In the genomic region with DNA sequence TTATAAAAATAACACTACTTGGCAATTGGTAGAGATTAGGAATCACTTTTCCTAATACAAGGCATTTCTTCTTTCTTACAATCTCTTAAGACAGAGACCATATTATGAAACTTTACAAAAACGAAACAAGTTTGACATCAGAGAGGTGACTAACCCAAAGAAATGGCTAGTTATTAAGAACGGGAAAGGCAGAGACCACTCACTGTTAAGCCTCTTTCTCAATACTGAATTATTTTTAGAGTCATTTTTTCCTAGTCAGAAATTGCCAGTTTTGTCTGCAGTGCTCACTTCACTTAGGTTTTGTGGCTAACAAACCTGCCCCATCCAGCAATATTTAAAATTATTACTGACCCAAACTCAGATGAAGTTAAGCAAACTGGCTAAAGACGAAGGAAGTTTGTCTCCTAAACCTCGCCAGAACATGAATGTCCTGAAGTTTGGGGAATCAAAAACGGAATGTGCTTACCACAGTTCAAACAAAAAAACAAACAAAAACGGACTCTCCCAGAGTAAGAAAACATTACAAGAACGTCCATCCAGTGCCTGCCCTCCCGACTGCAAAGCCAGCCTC, we compare ENCODE assay signal across 9 cellular contexts. TPM values are rescaled to one million over a fixed set of nuclear protein-coding genes. Genes with fewer than 3 reads are reported as not detected.
DNase-seq lines count a peak whose midpoint lies in the region; ATAC-seq, FAIRE-seq and TF ChIP-seq lines count a peak whose summit lies in the region.
"Had no signal": no experiment of that assay in that cellular context is flagged by ENCODE, and none has a peak within 500 bp of the region (broad histone marks: within the 10 kb centered on the region; RNA-seq: fewer than 3 reads in every experiment).

No MANE protein-coding gene starts in this region.

- POLR2A ChIA-PET in CD4-positive, alpha-beta memory T cell (lab: Charles Lee; ENCODE audit: partially characterized antibody) = interaction anchor here (1.8 kb wide), 1 partner anchor 11 kb away, joined by 6 read pairs; no protein-coding TSS in a partner anchor

- peak overlapping the region; percentile 81 to 97 for H3K4me3 ChIP-seq in CD4-positive, alpha-beta memory T cell (ENCODE audit: low read length in 2 of 2)
- peak overlapping the region; percentile 79 for H3K4me3 ChIP-seq in WERI-Rb-1 (ENCODE audit: low read depth, low read length)
- peak overlapping the region; percentile 75 to 83 for H3K4me3 ChIP-seq in foreskin fibroblast (ENCODE audit: low read depth in 1 of 2, low read length in 2 of 2)
- peak overlapping the region; percentile 95 for H3K4me3 ChIP-seq in rectal smooth muscle tissue (ENCODE audit: low read length)

- peaks cover 0 to 8% of the 10 kb centered on the region in 2 donors for H3K27me3 Mint-ChIP-seq in CD4-positive, alpha-beta memory T cell

- intact Hi-C loops in CD4-positive, alpha-beta memory T cell (cut with micrococcal nuclease) = loop anchor here (1.0 to 2.0 kb wide), 2 partner anchors 168 to 307 kb away; partner anchors contain the start of genes LANCL1 and RPE
- intact Hi-C loops in left colon (cut with DNase I, micrococcal nuclease) = no loop called here

- peaks cover 9 to 28% (median 18%) of the 10 kb centered on the region in 4 donors for H3K4me1 Mint-ChIP-seq in CD4-positive, alpha-beta memory T cell

- H3K9me3 ChIP-seq in CD4-positive, alpha-beta memory T cell (ENCODE audit: control insufficient read depth in 1 of 2, low read length in 2 of 2) = no peaks in the 10 kb centered on the region
- no peaks in the 10 kb centered on the region for H3K9me3 ChIP-seq in WERI-Rb-1 (ENCODE audit: severe bottlenecking)

- DNase-seq in CD4-positive, alpha-beta memory T cell = peak in 3 of 5 donors; percentile 2 to 10 (median 8)
- DNase-seq in HTR-8/SVneo (ENCODE audit: insufficient read length, low spot score) (peak; percentile 2), WERI-Rb-1 (no peak), foreskin fibroblast (peak; percentile 36 to 68), left colon (no peak), NCI-H2081 (lab: John Stamatoyannopoulos, UW) (no peak)

- no peaks in the 10 kb centered on the region for H3K36me3 ChIP-seq in CD4-positive, alpha-beta memory T cell (ENCODE audit: insufficient read depth, low read length)
- H3K36me3 ChIP-seq in WERI-Rb-1 = peaks cover 3% of the 10 kb centered on the region; the same call in 1 of the 2 replicates
- H3K36me3 ChIP-seq in rectal smooth muscle tissue (ENCODE audit: control insufficient read depth, insufficient read depth, low read length) = no peaks in the 10 kb centered on the region

- H3K27ac Mint-ChIP-seq in CD4-positive, alpha-beta memory T cell = peak overlapping the region; percentile 96 to 99 (median 98)

- no peaks in the 10 kb centered on the region for H3K27me3 ChIP-seq in CD4-positive, alpha-beta memory T cell (ENCODE audit: insufficient read depth, low read length)
- H3K27me3 ChIP-seq in WERI-Rb-1 (ENCODE audit: insufficient read depth, low read depth, severe bottlenecking) (no peaks in the 10 kb centered on the region), rectal smooth muscle tissue (ENCODE audit: control insufficient read depth, insufficient read depth, low read length) (no peaks in the 10 kb centered on the region)

- CTCF ChIA-PET in CD4-positive, alpha-beta memory T cell (lab: Charles Lee; ENCODE audit: partially characterized antibody) = no interaction called here

- FAIRE-seq in HTR-8/SVneo (lab: Jason Lieb, UNC) = no peak

- peaks cover 18% of the 10 kb centered on the region for H3K4me1 ChIP-seq in CD4-positive, alpha-beta memory T cell (ENCODE audit: insufficient read depth, low read length)
- peaks cover 20% of the 10 kb centered on the region for H3K4me1 ChIP-seq in rectal smooth muscle tissue (ENCODE audit: control insufficient read depth, insufficient read depth, low read length)

- H3K9me3 Mint-ChIP-seq in CD4-positive, alpha-beta memory T cell = peaks cover 0 to 1% (median 0%) of the 10 kb centered on the region in 8 donors

- H3K36me3 Mint-ChIP-seq in CD4-positive, alpha-beta memory T cell = peaks cover 0 to 13% of the 10 kb centered on the region in 2 donors

- peak overlapping the region; percentile 65 for H3K27ac ChIP-seq in CD4-positive, alpha-beta memory T cell (ENCODE audit: low read depth, low read length)
- H3K27ac ChIP-seq in WERI-Rb-1 (peak overlapping the region; percentile 100), rectal smooth muscle tissue (ENCODE audit: low read depth, low read length) (peak overlapping the region; percentile 100)

- TF ChIP-seq CTCF in WERI-Rb-1 (IDR thresholded peaks at IDR 0.05; ENCODE audit: low read depth, low read length) (no peak), foreskin fibroblast (IDR thresholded peaks at IDR 0.05; ENCODE audit: low read depth, low read length) (no peak)

- peak; percentile 36 for ATAC-seq in GM21360 (IDR thresholded peaks at IDR 0.05; ENCODE audit: unreplicated experiment)
- no peak for ATAC-seq in left colon

- peak overlapping the region; percentile 93 for H3K9ac ChIP-seq in rectal smooth muscle tissue (ENCODE audit: low read length)

- H3K4me3 Mint-ChIP-seq in CD4-positive, alpha-beta memory T cell = peak overlapping the region; percentile 96 to 99 (median 98)

RNA-seq across cellular contexts. Expression of gene KANSL1L, which starts 1.3 kb away (rescaled TPM):
- total RNA-seq in CD4-positive, alpha-beta memory T cell = 10 to 100 TPM; 10.7 to 12.1 TPM
- polyA plus RNA-seq in CD4-positive, alpha-beta memory T cell = under 1 TPM; 0.26 to 0.62 TPM
- total RNA-seq in left colon = 1 to 10 TPM; 4.7 to 8.6 TPM

RNA-seq across cellular contexts. Expression of gene ACADL, which starts 55.3 kb away (rescaled TPM):
- not detected for total RNA-seq in CD4-positive, alpha-beta memory T cell
- not detected for polyA plus RNA-seq in CD4-positive, alpha-beta memory T cell
- total RNA-seq in left colon = under 1 TPM; 0.15 to 0.22 TPM
- total RNA-seq: activated CD8-positive, alpha-beta memory T cell treated with anti-CD3 and anti-CD28 coated beads for 36 hours had no signal

Comparison
In these comparisons a context has a peak if more than half of its experiments do, and no peak if none do; other contexts are left out.
1. DNase-seq: peak in CD4-positive, alpha-beta memory T cell (3 of 5), HTR-8/SVneo (single experiment) and foreskin fibroblast (2 of 2); none in WERI-Rb-1 (single experiment), left colon (0 of 2) and NCI-H2081 (0 of 2).
2. Peak in every context shown above with its lines, with median percentiles within 50 percentile points of each other: H3K27ac ChIP-seq and H3K4me3 ChIP-seq.